3 cellular contexts compared by ENCODE assay signal in genomic region chr19:53781332-53781731, GRCh38. TPM values are rescaled to one million over a fixed set of nuclear protein-coding genes. Genes with fewer than 3 reads are reported as not detected.
"Had no signal": no experiment of that assay in that cellular context is flagged by ENCODE, and none has a peak within 500 bp of the region (broad histone marks: within the 10 kb centered on the region; RNA-seq: fewer than 3 reads in every experiment).

No MANE protein-coding gene starts in this region.

RNA-seq across cellular contexts. Expression of gene NLRP12, which starts 42.8 kb away (rescaled TPM):
- total RNA-seq: HFFc6, HT1080, IMR-90 had no signal
- polyA plus RNA-seq: IMR-90 had no signal
